20 cellular contexts compared by ENCODE assay signal in the genomic region with DNA sequence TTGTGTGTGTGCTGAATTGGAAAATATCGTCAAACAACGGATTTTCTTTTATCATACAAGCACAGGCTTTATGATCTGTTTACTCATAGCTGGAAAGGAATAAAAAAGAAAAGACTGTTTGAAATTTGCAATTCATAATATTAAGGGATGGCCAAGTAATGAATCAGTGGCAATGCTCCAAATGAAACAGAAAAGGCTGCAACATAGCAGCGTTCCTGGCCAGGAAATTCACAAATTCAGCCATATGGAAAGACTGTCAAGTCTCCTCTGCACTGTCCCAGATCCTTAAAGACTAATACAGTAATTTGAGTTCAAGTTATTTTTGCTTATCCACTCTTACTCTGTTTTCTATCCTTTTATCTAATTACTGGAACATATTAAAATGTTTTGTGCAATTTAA.
DNase-seq lines count a peak whose midpoint lies in the region; ATAC-seq lines count a peak whose summit lies in the region.
"Had no signal": no experiment of that assay in that cellular context is flagged by ENCODE, and none has a peak within 500 bp of the region (broad histone marks: within the 10 kb centered on the region; RNA-seq: fewer than 3 reads in every experiment).

No MANE protein-coding gene starts in this region.

- ATAC-seq in HG02981 (IDR thresholded peaks at IDR 0.05; ENCODE audit: unreplicated experiment) (no peak), GM21576 (IDR thresholded peaks at IDR 0.05; ENCODE audit: unreplicated experiment) (no peak), GM18907 (IDR thresholded peaks at IDR 0.05; ENCODE audit: unreplicated experiment) (no peak)
- ATAC-seq: activated CD4-positive, CD25-positive, alpha-beta regulatory T cell treated with anti-CD3 and anti-CD28 coated beads, Interleukin-2, amount 50 U/mL, for 24 hours; psoas muscle; stimulated activated memory B cell treated with anti-CD40 and anti-IgM and Interleukin-4, amounts not matched to agents 10 μg/mL and 1 μg/mL and 100 μg/mL, for 72 hours had no signal

- DNase-seq in AG20443 (ENCODE audit: low spot score), result peak; percentile 9
- DNase-seq in NCI-H446 (lab: John Stamatoyannopoulos, UW), result peak; percentile 59 to 82
- peak in 1 of 61 donors; percentile 60 for DNase-seq in caudate nucleus (lab: John Stamatoyannopoulos, UW)
- DNase-seq in globus pallidus (ENCODE audit: low spot score), result peak; percentile 50
- no peak for DNase-seq in anterior cingulate cortex (lab: John Stamatoyannopoulos, UW)
- DNase-seq: activated naive CD8-positive, alpha-beta T cell treated with anti-CD3 and anti-CD28 coated beads for 36 hours; CD4-positive, alpha-beta T cell; DMS79 treated with DMSO at 0.1 percent for 48 hours; glutamatergic neuron; mesenchymal stem cell; MM.1S; NCI-H187; psoas muscle; SJCRH30; transverse colon had no signal

- H3K27ac ChIP-seq in caudate nucleus (ENCODE audit: low read depth, low read length), result peak overlapping the region; percentile 41
- H3K27ac ChIP-seq: psoas muscle, SJCRH30, transverse colon had no signal

Comparison
In these comparisons a context has a peak if more than half of its experiments do, and no peak if none do; other contexts are left out.
1. DNase-seq: peak in AG20443 (single experiment), NCI-H446 (2 of 2) and globus pallidus (single experiment); none in anterior cingulate cortex (0 of 58).